ENCODE assay signal across 1 cellular context in genomic region chr2:237733677-237734300, GRCh38.
TF ChIP-seq lines count a peak whose summit lies in the region.

No MANE protein-coding gene starts in this region.

TF ChIP-seq in HepG2, 621 proteins besides CTCF, POLR2A, EP300 and RAD21 (continued from another document and continues in another):
- TF ChIP-seq DNMT3B (CRISPR knock-in tag; conservative IDR thresholded peaks at IDR 0.05) (no peak), ZNF235 (CRISPR knock-in tag; IDR thresholded peaks at IDR 0.05; ENCODE audit: borderline replicate concordance) (peak; percentile 43; the same call in 1 of the 2 replicates), PLRG1 (conservative IDR thresholded peaks at IDR 0.05) (no peak), ZNF264 (CRISPR knock-in tag; IDR thresholded peaks at IDR 0.05) (no peak), ELF4 (CRISPR knock-in tag; IDR thresholded peaks at IDR 0.05; ENCODE audit: borderline replicate concordance) (no peak), BRCA1 (CRISPR knock-in tag; IDR thresholded peaks at IDR 0.05) (no peak), ZNF792 (CRISPR knock-in tag; IDR thresholded peaks at IDR 0.05) (peak; percentile 62), ZNF615 (CRISPR knock-in tag; IDR thresholded peaks at IDR 0.05; ENCODE audit: borderline replicate concordance) (no peak), ZFP1 (CRISPR knock-in tag; IDR thresholded peaks at IDR 0.05) (peak; percentile 72; the same call in 1 of the 2 replicates), RFX5 (IDR thresholded peaks at IDR 0.05; ENCODE audit: low read depth, low read length) (no peak), MNT (IDR thresholded peaks at IDR 0.05) (peak; percentile 60), ZNF530 (CRISPR knock-in tag; IDR thresholded peaks at IDR 0.05; ENCODE audit: low read depth) (no peak), KLF15 (CRISPR knock-in tag; IDR thresholded peaks at IDR 0.05; ENCODE audit: borderline replicate concordance) (no peak), MXD4 (CRISPR knock-in tag; IDR thresholded peaks at IDR 0.05) (no peak; the same call in 1 of the 2 replicates), FOXK2 (IDR thresholded peaks at IDR 0.05) (peak; percentile 41; the same call in 1 of the 2 replicates), MAFK (conservative IDR thresholded peaks at IDR 0.05 in 1 of 2, IDR thresholded peaks at IDR 0.05 in 1 of 2; ENCODE audit: low read length in 2 of 2) (no peak), HOXA7 (CRISPR knock-in tag; IDR thresholded peaks at IDR 0.05) (no peak), ZBTB8A (CRISPR knock-in tag; IDR thresholded peaks at IDR 0.05; ENCODE audit: borderline replicate concordance, low read depth) (no peak), CENPX (CRISPR knock-in tag; IDR thresholded peaks at IDR 0.05) (no peak), ZNF589 (CRISPR knock-in tag; conservative IDR thresholded peaks at IDR 0.05) (no peak), MIER3 (CRISPR knock-in tag; IDR thresholded peaks at IDR 0.05; ENCODE audit: borderline replicate concordance) (peak; percentile 31; the same call in 1 of the 2 replicates), MBD4 (IDR thresholded peaks at IDR 0.05; ENCODE audit: borderline replicate concordance, low read length) (no peak), NRL (CRISPR knock-in tag; IDR thresholded peaks at IDR 0.05; ENCODE audit: borderline replicate concordance) (no peak), FOSL1 (CRISPR knock-in tag; IDR thresholded peaks at IDR 0.05; ENCODE audit: borderline replicate concordance) (no peak), GLMP (CRISPR knock-in tag; IDR thresholded peaks at IDR 0.05; ENCODE audit: borderline replicate concordance) (no peak), RBM22 (optimal IDR thresholded peaks at IDR 0.05; ENCODE audit: low read length) (peak; percentile 34), ZSCAN20 (CRISPR knock-in tag; IDR thresholded peaks at IDR 0.05; ENCODE audit: borderline replicate concordance) (no peak), KAT2B (IDR thresholded peaks at IDR 0.05; ENCODE audit: borderline replicate concordance, low read depth, low read length) (no peak), ZNF747 (CRISPR knock-in tag; IDR thresholded peaks at IDR 0.05; ENCODE audit: borderline replicate concordance) (peak; percentile 55; the same call in 1 of the 2 replicates), ZNF18 (CRISPR knock-in tag; IDR thresholded peaks at IDR 0.05; ENCODE audit: insufficient replicate concordance) (no peak), ZNF382 (CRISPR knock-in tag; IDR thresholded peaks at IDR 0.05; ENCODE audit: borderline replicate concordance) (no peak), BORCS8-MEF2B (CRISPR knock-in tag; IDR thresholded peaks at IDR 0.05) (no peak), ZFP90 (CRISPR knock-in tag; IDR thresholded peaks at IDR 0.05; ENCODE audit: borderline replicate concordance) (no peak)
- TF ChIP-seq, protein P1, sequence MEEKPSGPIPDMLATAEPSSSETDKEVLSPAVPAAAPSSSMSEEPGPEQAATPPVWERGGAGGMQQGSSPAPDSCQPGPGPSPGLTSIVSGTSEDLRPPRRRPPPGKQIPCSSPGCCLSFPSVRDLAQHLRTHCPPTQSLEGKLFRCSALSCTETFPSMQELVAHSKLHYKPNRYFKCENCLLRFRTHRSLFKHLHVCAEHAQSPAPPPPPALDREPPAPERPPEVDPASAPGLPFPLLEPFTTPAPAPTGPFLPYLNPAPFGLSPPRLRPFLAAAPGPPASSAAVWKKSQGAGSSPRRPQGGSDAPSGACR (CRISPR knock-in tag; IDR thresholded peaks at IDR 0.05) = peak; percentile 66; the same call in 1 of the 2 replicates
- TF ChIP-seq, protein P2, sequence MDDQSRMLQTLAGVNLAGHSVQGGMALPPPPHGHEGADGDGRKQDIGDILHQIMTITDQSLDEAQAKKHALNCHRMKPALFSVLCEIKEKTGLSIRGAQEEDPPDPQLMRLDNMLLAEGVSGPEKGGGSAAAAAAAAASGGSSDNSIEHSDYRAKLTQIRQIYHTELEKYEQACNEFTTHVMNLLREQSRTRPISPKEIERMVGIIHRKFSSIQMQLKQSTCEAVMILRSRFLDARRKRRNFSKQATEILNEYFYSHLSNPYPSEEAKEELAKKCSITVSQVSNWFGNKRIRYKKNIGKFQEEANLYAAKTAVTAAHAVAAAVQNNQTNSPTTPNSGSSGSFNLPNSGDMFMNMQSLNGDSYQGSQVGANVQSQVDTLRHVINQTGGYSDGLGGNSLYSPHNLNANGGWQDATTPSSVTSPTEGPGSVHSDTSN (CRISPR knock-in tag; IDR thresholded peaks at IDR 0.05; ENCODE audit: borderline replicate concordance) = no peak
- TF ChIP-seq, protein P3, sequence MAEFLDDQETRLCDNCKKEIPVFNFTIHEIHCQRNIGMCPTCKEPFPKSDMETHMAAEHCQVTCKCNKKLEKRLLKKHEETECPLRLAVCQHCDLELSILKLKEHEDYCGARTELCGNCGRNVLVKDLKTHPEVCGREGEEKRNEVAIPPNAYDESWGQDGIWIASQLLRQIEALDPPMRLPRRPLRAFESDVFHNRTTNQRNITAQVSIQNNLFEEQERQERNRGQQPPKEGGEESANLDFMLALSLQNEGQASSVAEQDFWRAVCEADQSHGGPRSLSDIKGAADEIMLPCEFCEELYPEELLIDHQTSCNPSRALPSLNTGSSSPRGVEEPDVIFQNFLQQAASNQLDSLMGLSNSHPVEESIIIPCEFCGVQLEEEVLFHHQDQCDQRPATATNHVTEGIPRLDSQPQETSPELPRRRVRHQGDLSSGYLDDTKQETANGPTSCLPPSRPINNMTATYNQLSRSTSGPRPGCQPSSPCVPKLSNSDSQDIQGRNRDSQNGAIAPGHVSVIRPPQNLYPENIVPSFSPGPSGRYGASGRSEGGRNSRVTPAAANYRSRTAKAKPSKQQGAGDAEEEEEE (CRISPR knock-in tag; IDR thresholded peaks at IDR 0.05; ENCODE audit: borderline replicate concordance) = peak; percentile 23; the same call in 1 of the 2 replicates
- TF ChIP-seq, protein P4, sequence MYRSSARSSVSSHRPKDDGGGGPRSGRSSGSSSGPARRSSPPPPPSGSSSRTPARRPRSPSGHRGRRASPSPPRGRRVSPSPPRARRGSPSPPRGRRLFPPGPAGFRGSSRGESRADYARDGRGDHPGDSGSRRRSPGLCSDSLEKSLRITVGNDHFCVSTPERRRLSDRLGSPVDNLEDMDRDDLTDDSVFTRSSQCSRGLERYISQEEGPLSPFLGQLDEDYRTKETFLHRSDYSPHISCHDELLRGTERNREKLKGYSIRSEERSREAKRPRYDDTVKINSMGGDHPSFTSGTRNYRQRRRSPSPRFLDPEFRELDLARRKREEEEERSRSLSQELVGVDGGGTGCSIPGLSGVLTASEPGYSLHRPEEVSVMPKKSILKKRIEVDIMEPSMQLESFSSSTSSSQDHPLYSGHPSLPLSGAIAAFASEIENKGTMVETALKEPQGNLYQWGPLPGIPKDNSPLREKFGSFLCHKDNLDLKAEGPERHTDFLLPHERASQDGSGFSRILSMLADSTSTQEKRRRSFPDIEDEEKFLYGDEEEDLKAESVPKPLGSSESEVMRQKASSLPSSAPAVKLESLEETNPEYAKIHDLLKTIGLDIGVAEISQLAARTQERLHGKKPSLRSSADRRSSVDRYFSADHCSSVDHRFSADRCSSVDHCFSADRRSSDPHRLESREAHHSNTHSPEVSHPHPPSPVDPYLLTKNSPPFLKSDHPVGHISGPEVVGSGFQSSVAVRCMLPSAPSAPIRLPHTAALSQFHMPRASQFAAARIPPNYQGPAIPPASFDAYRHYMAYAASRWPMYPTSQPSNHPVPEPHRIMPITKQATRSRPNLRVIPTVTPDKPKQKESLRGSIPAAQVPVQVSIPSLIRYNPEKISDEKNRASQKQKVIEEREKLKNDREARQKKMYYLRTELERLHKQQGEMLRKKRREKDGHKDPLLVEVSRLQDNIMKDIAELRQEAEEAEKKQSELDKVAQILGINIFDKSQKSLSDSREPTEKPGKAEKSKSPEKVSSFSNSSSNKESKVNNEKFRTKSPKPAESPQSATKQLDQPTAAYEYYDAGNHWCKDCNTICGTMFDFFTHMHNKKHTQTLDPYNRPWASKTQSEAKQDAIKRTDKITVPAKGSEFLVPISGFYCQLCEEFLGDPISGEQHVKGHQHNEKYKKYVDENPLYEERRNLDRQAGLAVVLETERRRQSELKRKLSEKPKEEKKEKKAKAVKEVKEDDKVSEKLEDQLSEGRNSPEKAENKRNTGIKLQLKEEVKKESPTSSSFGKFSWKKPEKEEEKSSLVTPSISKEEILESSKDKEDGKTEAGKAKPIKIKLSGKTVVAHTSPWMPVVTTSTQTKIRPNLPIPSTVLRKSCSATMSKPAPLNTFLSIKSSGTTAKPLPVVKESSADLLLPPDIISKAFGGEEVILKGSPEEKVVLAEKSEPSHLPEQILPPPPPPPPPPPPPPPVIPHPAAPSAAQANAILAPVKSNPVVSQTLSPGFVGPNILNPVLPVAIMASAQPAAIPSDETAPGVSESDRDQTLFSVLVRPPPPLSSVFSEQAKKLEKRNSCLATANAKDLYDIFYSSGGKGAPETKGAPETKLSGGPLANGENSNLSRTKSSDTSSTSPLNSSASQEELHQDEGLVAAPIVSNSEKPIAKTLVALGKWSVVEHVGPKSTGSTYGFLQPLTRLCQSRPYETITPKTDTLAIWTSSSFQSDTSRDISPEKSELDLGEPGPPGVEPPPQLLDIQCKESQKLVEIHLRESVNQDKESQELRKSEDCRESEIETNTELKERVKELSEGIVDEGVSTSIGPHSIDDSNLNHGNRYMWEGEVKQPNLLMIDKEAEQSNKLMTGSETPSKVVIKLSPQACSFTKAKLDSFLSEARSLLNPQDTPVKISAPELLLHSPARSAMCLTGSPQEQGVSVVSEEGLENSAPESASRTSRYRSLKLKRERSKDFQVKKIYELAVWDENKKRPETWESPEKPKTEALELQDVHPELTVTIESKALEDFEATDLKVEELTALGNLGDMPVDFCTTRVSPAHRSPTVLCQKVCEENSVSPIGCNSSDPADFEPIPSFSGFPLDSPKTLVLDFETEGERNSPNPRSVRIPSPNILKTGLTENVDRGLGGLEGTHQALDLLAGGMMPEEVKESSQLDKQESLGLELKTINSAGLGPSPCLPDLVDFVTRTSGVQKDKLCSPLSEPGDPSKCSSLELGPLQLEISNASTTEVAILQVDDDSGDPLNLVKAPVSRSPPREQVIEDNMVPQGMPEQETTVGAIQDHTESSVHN (CRISPR knock-in tag; IDR thresholded peaks at IDR 0.05) = no peak
- TF ChIP-seq, protein P5, sequence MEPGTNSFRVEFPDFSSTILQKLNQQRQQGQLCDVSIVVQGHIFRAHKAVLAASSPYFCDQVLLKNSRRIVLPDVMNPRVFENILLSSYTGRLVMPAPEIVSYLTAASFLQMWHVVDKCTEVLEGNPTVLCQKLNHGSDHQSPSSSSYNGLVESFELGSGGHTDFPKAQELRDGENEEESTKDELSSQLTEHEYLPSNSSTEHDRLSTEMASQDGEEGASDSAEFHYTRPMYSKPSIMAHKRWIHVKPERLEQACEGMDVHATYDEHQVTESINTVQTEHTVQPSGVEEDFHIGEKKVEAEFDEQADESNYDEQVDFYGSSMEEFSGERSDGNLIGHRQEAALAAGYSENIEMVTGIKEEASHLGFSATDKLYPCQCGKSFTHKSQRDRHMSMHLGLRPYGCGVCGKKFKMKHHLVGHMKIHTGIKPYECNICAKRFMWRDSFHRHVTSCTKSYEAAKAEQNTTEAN (CRISPR knock-in tag; conservative IDR thresholded peaks at IDR 0.05) = peak; percentile 75
- TF ChIP-seq, protein P6, sequence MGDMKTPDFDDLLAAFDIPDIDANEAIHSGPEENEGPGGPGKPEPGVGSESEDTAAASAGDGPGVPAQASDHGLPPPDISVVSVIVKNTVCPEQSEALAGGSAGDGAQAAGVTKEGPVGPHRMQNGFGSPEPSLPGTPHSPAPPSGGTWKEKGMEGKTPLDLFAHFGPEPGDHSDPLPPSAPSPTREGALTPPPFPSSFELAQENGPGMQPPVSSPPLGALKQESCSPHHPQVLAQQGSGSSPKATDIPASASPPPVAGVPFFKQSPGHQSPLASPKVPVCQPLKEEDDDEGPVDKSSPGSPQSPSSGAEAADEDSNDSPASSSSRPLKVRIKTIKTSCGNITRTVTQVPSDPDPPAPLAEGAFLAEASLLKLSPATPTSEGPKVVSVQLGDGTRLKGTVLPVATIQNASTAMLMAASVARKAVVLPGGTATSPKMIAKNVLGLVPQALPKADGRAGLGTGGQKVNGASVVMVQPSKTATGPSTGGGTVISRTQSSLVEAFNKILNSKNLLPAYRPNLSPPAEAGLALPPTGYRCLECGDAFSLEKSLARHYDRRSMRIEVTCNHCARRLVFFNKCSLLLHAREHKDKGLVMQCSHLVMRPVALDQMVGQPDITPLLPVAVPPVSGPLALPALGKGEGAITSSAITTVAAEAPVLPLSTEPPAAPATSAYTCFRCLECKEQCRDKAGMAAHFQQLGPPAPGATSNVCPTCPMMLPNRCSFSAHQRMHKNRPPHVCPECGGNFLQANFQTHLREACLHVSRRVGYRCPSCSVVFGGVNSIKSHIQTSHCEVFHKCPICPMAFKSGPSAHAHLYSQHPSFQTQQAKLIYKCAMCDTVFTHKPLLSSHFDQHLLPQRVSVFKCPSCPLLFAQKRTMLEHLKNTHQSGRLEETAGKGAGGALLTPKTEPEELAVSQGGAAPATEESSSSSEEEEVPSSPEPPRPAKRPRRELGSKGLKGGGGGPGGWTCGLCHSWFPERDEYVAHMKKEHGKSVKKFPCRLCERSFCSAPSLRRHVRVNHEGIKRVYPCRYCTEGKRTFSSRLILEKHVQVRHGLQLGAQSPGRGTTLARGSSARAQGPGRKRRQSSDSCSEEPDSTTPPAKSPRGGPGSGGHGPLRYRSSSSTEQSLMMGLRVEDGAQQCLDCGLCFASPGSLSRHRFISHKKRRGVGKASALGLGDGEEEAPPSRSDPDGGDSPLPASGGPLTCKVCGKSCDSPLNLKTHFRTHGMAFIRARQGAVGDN (CRISPR knock-in tag; IDR thresholded peaks at IDR 0.05) = peak; percentile 93
